ENCODE assay signal across 8 cellular contexts in the genomic region with DNA sequence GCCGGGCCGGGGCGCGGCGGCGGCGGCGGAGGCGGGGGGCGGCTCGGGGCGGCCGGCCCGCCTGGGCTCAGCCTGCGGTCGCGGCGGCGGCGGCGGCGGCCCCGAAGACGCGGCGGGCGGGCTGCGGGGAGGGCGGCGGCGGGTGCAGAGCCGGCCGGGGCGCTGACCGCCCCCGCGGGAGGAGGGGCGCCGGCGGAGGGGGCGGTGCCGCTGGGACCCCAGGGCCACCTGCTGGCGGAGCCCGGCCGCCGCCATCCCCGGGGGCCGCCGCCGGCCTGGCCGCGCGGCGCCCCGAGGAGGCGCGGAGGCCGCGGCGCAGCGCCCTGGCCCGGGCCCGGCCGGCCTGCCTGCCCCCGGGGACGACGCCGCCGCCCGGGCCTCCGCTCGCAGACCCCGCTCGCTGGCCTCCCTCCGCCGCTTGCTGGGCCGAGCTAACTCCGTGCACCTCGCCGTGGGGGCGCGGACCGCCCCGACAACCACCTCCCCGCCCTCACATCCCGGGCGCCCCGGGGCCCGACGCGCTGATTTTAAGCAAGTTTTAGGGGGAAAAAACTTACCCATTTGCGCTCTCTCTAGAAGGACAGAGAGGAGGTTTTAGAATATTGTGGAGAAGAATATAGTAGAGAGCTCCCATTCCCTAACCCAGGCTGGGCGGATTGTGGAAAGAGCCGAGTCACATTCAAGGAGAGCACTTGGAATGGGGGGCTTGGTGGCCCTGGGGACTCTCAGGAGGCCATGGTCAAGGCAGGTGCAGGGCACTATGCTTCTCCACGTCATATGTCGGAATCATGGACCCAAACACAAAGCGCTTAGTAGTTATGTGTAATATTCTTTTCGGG. TPM values are rescaled to one million over a fixed set of nuclear protein-coding genes. Genes with fewer than 3 reads are reported as not detected.
A peak's percentile ranks its signal among the peaks of the same experiment; 100 is the strongest.
DNase-seq lines count a peak whose midpoint lies in the region; FAIRE-seq and TF ChIP-seq lines count a peak whose summit lies in the region.

A gene with protein sequence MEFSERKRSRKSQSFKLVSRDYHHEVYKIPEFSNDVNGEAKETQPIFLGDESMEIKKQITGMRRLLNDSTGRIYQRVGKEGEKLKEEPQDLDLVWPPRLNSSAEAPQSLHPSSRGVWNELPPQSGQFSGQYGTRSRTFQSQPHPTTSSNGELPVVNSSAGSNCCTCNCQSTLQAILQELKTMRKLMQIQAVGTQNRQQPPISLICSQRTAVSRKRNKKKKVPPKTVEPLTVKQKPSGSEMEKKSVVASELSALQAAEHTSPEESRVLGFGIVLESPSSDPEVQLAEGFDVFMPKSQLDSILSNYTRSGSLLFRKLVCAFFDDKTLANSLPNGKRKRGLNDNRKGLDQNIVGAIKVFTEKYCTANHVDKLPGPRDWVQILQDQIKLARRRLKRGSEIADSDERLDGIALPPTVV (minus strand): TSS at position 140 of the 839 bp plus-strand sequence. CDS start 481 bp downstream, outside the sequence.

- peak within 1 kb of the TSS; percentile 36 for H3K4me3 Mint-ChIP-seq in T-helper 2 cell treated with Interferon-gamma antibody and Interleukin-4, amounts not matched to agents 5 μg/mL and 100 μg/mL, for 36 hours

- H3K36me3 Mint-ChIP-seq in T-helper 2 cell treated with Interferon-gamma antibody and Interleukin-4, amounts not matched to agents 5 μg/mL and 100 μg/mL, for 36 hours (ENCODE audit: low read depth): no peaks in the 10 kb centered on the region

- H3K9me3 ChIP-seq in H1 (ENCODE audit: insufficient read depth in 2 of 2, low read depth in 1 of 2, low read length in 1 of 2) (no peaks in the 10 kb centered on the region), mesenchymal stem cell (ENCODE audit: control insufficient read depth, low read length) (no peaks in the 10 kb centered on the region), thyroid gland (no peaks in the 10 kb centered on the region)

- peaks cover 2% of the 10 kb centered on the region; the same call in 1 of the 2 replicates for H3K23me2 ChIP-seq in H1 (ENCODE audit: low read depth, low read length)

- H2BK120ac ChIP-seq in H1 (replicated peaks; ENCODE audit: low read depth, low read length) (no peak within 1 kb of the TSS), mesenchymal stem cell (ENCODE audit: low read depth, low read length) (peak within 1 kb of the TSS; percentile 73)

- H3K4me2 ChIP-seq in H1 (ENCODE audit: insufficient read depth in 1 of 2, low read depth in 2 of 2, low read length in 2 of 2) (peak within 1 kb of the TSS; percentile 82 to 88), mesenchymal stem cell (ENCODE audit: low read length, poor library complexity, severe bottlenecking) (peak within 1 kb of the TSS; percentile 94)

- TF ChIP-seq RAD21 in H1 (IDR thresholded peaks at IDR 0.05 in 1 of 2, conservative IDR thresholded peaks at IDR 0.05 in 1 of 2; ENCODE audit: low read depth in 2 of 2, low read length in 2 of 2): no peak

- H2AK5ac ChIP-seq in H1 (ENCODE audit: low read depth, low read length) (no peak within 1 kb of the TSS), mesenchymal stem cell (ENCODE audit: low read length, severe bottlenecking) (peak within 1 kb of the TSS; percentile 78)

- CTCF ChIA-PET in H1 (lab: Charles Lee; ENCODE audit: partially characterized antibody): interaction anchor here (0.6 to 1.7 kb wide), 8 partner anchors 8 to 172 kb away, joined by 3 to 4 read pairs (median 3); no protein-coding TSS in a partner anchor

- H4K5ac ChIP-seq in H1 (ENCODE audit: insufficient read length, low read depth, low read length): no peak within 1 kb of the TSS

- H3K36me3 ChIP-seq in H1 (ENCODE audit: control insufficient read depth in 2 of 4, insufficient read depth in 4 of 4, low read length in 3 of 4) (no peaks in the 10 kb centered on the region; a peak in 1 of 8 replicates), mesenchymal stem cell (ENCODE audit: control insufficient read depth in 1 of 2, insufficient read depth in 2 of 2, low read depth in 1 of 2, low read length in 2 of 2) (peaks cover 0 to 3% of the 10 kb centered on the region in 2 experiments), thyroid gland (no peaks in the 10 kb centered on the region)

- H3K27me3 ChIP-seq in H1 (replicated peaks in 1 of 4; ENCODE audit: control insufficient read depth in 3 of 4, extremely low read depth in 1 of 4, insufficient read depth in 3 of 4, low read length in 3 of 4) (peaks cover 7 to 33% (median 25%) of the 10 kb centered on the region in 4 experiments), mesenchymal stem cell (ENCODE audit: control insufficient read depth in 1 of 2, insufficient read depth in 1 of 2, low read length in 2 of 2) (peaks cover 5 to 6% of the 10 kb centered on the region in 2 experiments), thyroid gland (no peaks in the 10 kb centered on the region)

- H3K4me3 ChIP-seq in H1 (ENCODE audit: extremely low read depth in 1 of 4, insufficient read depth in 2 of 4, low read depth in 3 of 4, low read length in 4 of 4) (peak within 1 kb of the TSS; percentile 48 to 76 (median 62)), mesenchymal stem cell (ENCODE audit: insufficient read depth in 1 of 2, low read depth in 1 of 2, low read length in 2 of 2) (peak within 1 kb of the TSS; percentile 76 to 78), thyroid gland (replicated peaks in 1 of 3) (peak within 1 kb of the TSS; percentile 14 to 86 (median 64))

- H4K8ac ChIP-seq in H1 (ENCODE audit: extremely low read depth, insufficient read depth, low read length) (peak within 1 kb of the TSS; percentile 71), mesenchymal stem cell (ENCODE audit: low read length) (peak within 1 kb of the TSS; percentile 69)

- H2AFZ ChIP-seq in H1 (ENCODE audit: low read length): peak within 1 kb of the TSS; percentile 94; the same call in 1 of the 2 replicates
- peak within 1 kb of the TSS; percentile 88 for H2AFZ ChIP-seq in mesenchymal stem cell (ENCODE audit: low read depth, low read length)

- intact Hi-C loops in thyroid gland (cut with DNase I): no loop called here

- H2BK12ac ChIP-seq in H1 (ENCODE audit: low read depth, low read length) (peak within 1 kb of the TSS; percentile 95), mesenchymal stem cell (ENCODE audit: low read length in 2 of 2) (peak within 1 kb of the TSS in 1 of 2 experiments; percentile 37)

- no peak within 1 kb of the TSS for H3K4ac ChIP-seq in H1 (replicated peaks; ENCODE audit: insufficient read length, low read depth, low read length)
- no peak within 1 kb of the TSS for H3K4ac ChIP-seq in mesenchymal stem cell (ENCODE audit: low read depth in 1 of 2, low read length in 2 of 2)

- POLR2A ChIA-PET in H1 (lab: Charles Lee; ENCODE audit: partially characterized antibody): interaction anchor here (1.5 kb wide), 1 partner anchor 179 kb away, joined by 5 read pairs; no protein-coding TSS in a partner anchor

- no peak within 1 kb of the TSS for H2BK20ac ChIP-seq in H1 (ENCODE audit: low read length)

- no peak within 1 kb of the TSS for H3K27ac Mint-ChIP-seq in T-helper 2 cell treated with Interferon-gamma antibody and Interleukin-4, amounts not matched to agents 5 μg/mL and 100 μg/mL, for 36 hours

- TF ChIP-seq CTCF in H1 (IDR thresholded peaks at IDR 0.05; ENCODE audit: control extremely low read depth in 1 of 3, insufficient read depth in 1 of 3, low read depth in 1 of 3, low read length in 3 of 3) (no peak), thyroid gland (IDR thresholded peaks at IDR 0.05) (peak in 1 of 6 experiments; percentile 22)

- no peak within 1 kb of the TSS for H3K56ac ChIP-seq in H1 (replicated peaks; ENCODE audit: insufficient read length, low read depth, low read length)

- H4K20me1 ChIP-seq in H1 (replicated peaks in 1 of 2; ENCODE audit: control insufficient read depth in 1 of 2, insufficient read depth in 2 of 2, low read length in 2 of 2): peaks cover 0 to 2% of the 10 kb centered on the region in 2 experiments

- no peak for TF ChIP-seq POLR2A in H1 (IDR thresholded peaks at IDR 0.05; ENCODE audit: control extremely low read depth in 1 of 2, low read depth in 2 of 2, low read length in 2 of 2)
- TF ChIP-seq POLR2A in thyroid gland (IDR thresholded peaks at IDR 0.05): peak in 1 of 2 donors; percentile 60

- DNase-seq in T-helper 2 cell treated with Interferon-gamma antibody and Interleukin-4, amounts not matched to agents 5 μg/mL and 100 μg/mL, for 36 hours (ENCODE audit: low spot score): no peak
- DNase-seq in T-helper 2 cell: no peak
- DNase-seq in RKO (ENCODE audit: low spot score): peak; percentile 69
- DNase-seq in H1 (ENCODE audit: low read depth in 1 of 2, low spot score in 2 of 2): peak in 1 of 2 experiments; percentile 55
- DNase-seq in mesenchymal stem cell: peak; percentile 21
- peak; percentile 70 to 72 for DNase-seq in thyroid gland
- no peak for DNase-seq in NCI-H446 (lab: John Stamatoyannopoulos, UW)
- DNase-seq in NCI-H2081 treated with DMSO at 0.1 percent for 48 hours (lab: John Stamatoyannopoulos, UW): no peak

- no peak for TF ChIP-seq EP300 in H1 (IDR thresholded peaks at IDR 0.05; ENCODE audit: borderline replicate concordance in 1 of 2, low read depth in 2 of 2, low read length in 2 of 2)

- H3K18ac ChIP-seq in H1 (ENCODE audit: extremely low read depth, low read length) (no peak within 1 kb of the TSS; the same call in 1 of the 2 replicates), mesenchymal stem cell (ENCODE audit: low read depth in 1 of 2, low read length in 2 of 2) (peak within 1 kb of the TSS; percentile 28 to 49)

- WGBS in H1 (ENCODE audit: extremely low coverage in 1 of 2, insufficient coverage in 1 of 2, insufficient read length in 1 of 2, insufficient replicate concordance in 2 of 2, low coverage in 1 of 2, low lambda C conversion rate in 2 of 2, missing lambda C conversion rate in 1 of 2), 2 experiments: 9% methylated on average over 35 of the region's 98 CpGs; no CpG with 5 or more reads in 1 of the 2 experiments
- WGBS in mesenchymal stem cell: 21% methylated on average over 14 of the region's 98 CpGs
- 8 to 21% methylated on average over 11 to 37 of the region's 98 CpGs for WGBS in thyroid gland, 2 donors

- H2BK5ac ChIP-seq in H1 (ENCODE audit: low read depth, low read length): no peak within 1 kb of the TSS
- H2BK5ac ChIP-seq in mesenchymal stem cell (ENCODE audit: low read depth, low read length, poor library complexity, severe bottlenecking): no peak within 1 kb of the TSS

- H3K4me1 ChIP-seq in H1 (replicated peaks in 1 of 4; ENCODE audit: control insufficient read depth in 3 of 4, insufficient read depth in 4 of 4, low read length in 3 of 4) (peaks cover 0 to 6% (median 2%) of the 10 kb centered on the region in 4 experiments; a peak in 3 of 7 replicates), mesenchymal stem cell (ENCODE audit: control insufficient read depth, insufficient read depth, low read depth, low read length) (peaks cover 6% of the 10 kb centered on the region), thyroid gland (peaks cover 11 to 13% of the 10 kb centered on the region in 2 donors)

- H3K79me2 ChIP-seq in H1 (ENCODE audit: control insufficient read depth in 1 of 2, insufficient read depth in 2 of 2, low read length in 2 of 2): no peaks in the 10 kb centered on the region

- no peak within 1 kb of the TSS for H3K27ac ChIP-seq in H1 (ENCODE audit: low read depth, low read length)
- H3K27ac ChIP-seq in mesenchymal stem cell (ENCODE audit: low read length, poor library complexity, severe bottlenecking): peak within 1 kb of the TSS; percentile 34
- H3K27ac ChIP-seq in thyroid gland: peak within 1 kb of the TSS; percentile 78 to 93 (median 83)

- H3K4me1 Mint-ChIP-seq in T-helper 2 cell treated with Interferon-gamma antibody and Interleukin-4, amounts not matched to agents 5 μg/mL and 100 μg/mL, for 36 hours (ENCODE audit: low read depth): peaks cover 7% of the 10 kb centered on the region

- peak within 1 kb of the TSS; percentile 29 to 79 (median 40); a peak in 6 of 7 replicates for H3K9ac ChIP-seq in H1 (replicated peaks in 1 of 4; ENCODE audit: extremely low read depth in 1 of 4, low read depth in 3 of 4, low read length in 3 of 4)
- H3K9ac ChIP-seq in mesenchymal stem cell (ENCODE audit: low read length): peak within 1 kb of the TSS; percentile 81

- peaks cover 68% of the 10 kb centered on the region for H3K27me3 Mint-ChIP-seq in T-helper 2 cell treated with Interferon-gamma antibody and Interleukin-4, amounts not matched to agents 5 μg/mL and 100 μg/mL, for 36 hours (ENCODE audit: low read depth)

- H3K9me3 Mint-ChIP-seq in T-helper 2 cell treated with Interferon-gamma antibody and Interleukin-4, amounts not matched to agents 5 μg/mL and 100 μg/mL, for 36 hours: no peaks in the 10 kb centered on the region

- H3K79me1 ChIP-seq in H1 (ENCODE audit: low read depth, low read length) (no peaks in the 10 kb centered on the region), mesenchymal stem cell (replicated peaks; ENCODE audit: low read length, poor library complexity, severe bottlenecking) (peaks cover 14% of the 10 kb centered on the region)

- H4K91ac ChIP-seq in H1 (replicated peaks; ENCODE audit: insufficient read length, low read length) (no peak within 1 kb of the TSS), mesenchymal stem cell (ENCODE audit: low read length) (no peak within 1 kb of the TSS)

- H3K23ac ChIP-seq in H1 (ENCODE audit: insufficient read length) (no peak within 1 kb of the TSS), mesenchymal stem cell (ENCODE audit: low read length in 2 of 2) (no peak within 1 kb of the TSS)

- no peak within 1 kb of the TSS for H3K14ac ChIP-seq in H1 (ENCODE audit: insufficient read length)
- H3K14ac ChIP-seq in mesenchymal stem cell (ENCODE audit: low read length in 2 of 2): peak within 1 kb of the TSS in 1 of 2 experiments; percentile 44

- FAIRE-seq in H1 (lab: Jason Lieb, UNC): no peak

- H2BK15ac ChIP-seq in H1 (ENCODE audit: low read length) (no peak within 1 kb of the TSS), mesenchymal stem cell (ENCODE audit: low read depth, poor library complexity, severe bottlenecking) (peak within 1 kb of the TSS; percentile 52)

RNA-seq across cellular contexts. Expression of the gene that starts here (rescaled TPM):
- total RNA-seq in H1 (2021; fragmentation: NEBNext Ultra II Directional; extraction: Animal tissue kit (Norgen Biotek cat#: 25700)): 5.9 and 8.2 TPM in 2 replicates
- 1.8 and 1.9 TPM in 2 replicates for polyA plus RNA-seq in H1 (2011; rRNA removed)
- 3.0 TPM for polyA plus RNA-seq in H1 (2011; cell fraction: cytosol; rRNA removed)
- polyA plus RNA-seq in H1 (2011; cell fraction: nucleus; rRNA removed): 5.5 TPM
- 2.9 to 6.4 TPM (median 4.5 TPM) in 4 replicates for polyA plus RNA-seq in H1 (2012, experiment 1 of 2)
- 2.4 TPM for polyA plus RNA-seq in H1 (2012, experiment 2 of 2)
- 3.6 TPM for polyA plus RNA-seq in H1 (2013, experiment 1 of 2)
- 3.3 TPM for polyA plus RNA-seq in H1 (2013, experiment 2 of 2)
- polyA minus RNA-seq in H1 (2011; rRNA and poly(A)+ RNA removed): 3.6 and 4.8 TPM in 2 replicates
- polyA minus RNA-seq in H1 (2011; cell fraction: cytosol; rRNA and poly(A)+ RNA removed): 2.5 TPM
- polyA minus RNA-seq in H1 (2011; cell fraction: nucleus; rRNA and poly(A)+ RNA removed): 8.9 TPM
- polyA plus RNA-seq in mesenchymal stem cell (2013, experiment 1 of 2): 2.9 TPM
- polyA plus RNA-seq in mesenchymal stem cell (2013, experiment 2 of 2): 3.3 TPM
- 100 to 1,000 TPM in 2 of 4 donors, 10 to 100 TPM in 2; 51.3 to 106 (median 84.3) TPM for total RNA-seq in thyroid gland

Comparison
In these comparisons a context has a peak if more than half of its experiments do, and no peak if none do; other contexts are left out.
1. DNase-seq: peak in RKO (single experiment), mesenchymal stem cell (single experiment) and thyroid gland (2 of 2); none in T-helper 2 cell treated with Interferon-gamma antibody and Interleukin-4, amounts not matched to agents 5 μg/mL and 100 μg/mL, for 36 hours (single experiment), T-helper 2 cell (0 of 5), NCI-H446 (0 of 2) and NCI-H2081 treated with DMSO at 0.1 percent for 48 hours (single experiment).
2. Peak in every context shown above with its lines, with median percentiles within 50 percentile points of each other: H3K4me3 ChIP-seq.